8 cellular contexts compared by ENCODE assay signal in genomic region chr11:75562836-75563484, GRCh38. TPM values are rescaled to one million over a fixed set of nuclear protein-coding genes. Genes with fewer than 3 reads are reported as not detected.
DNase-seq lines count a peak whose midpoint lies in the region; ATAC-seq, FAIRE-seq and TF ChIP-seq lines count a peak whose summit lies in the region.

No MANE protein-coding gene starts in this region.

- peaks cover 59% of the 10 kb centered on the region for H3K36me3 Mint-ChIP-seq in Caco-2 (ENCODE audit: insufficient read depth, unreplicated experiment)

- peak overlapping the region; percentile 93 for H3K4me3 Mint-ChIP-seq in Caco-2 (ENCODE audit: unreplicated experiment)

- TF ChIP-seq CTCF in Caco-2 (IDR thresholded peaks at IDR 0.05; ENCODE audit: insufficient read depth in 1 of 2, low read depth in 1 of 2, low read length in 1 of 2, severe bottlenecking in 1 of 2, unreplicated experiment in 1 of 2): no peak
- TF ChIP-seq CTCF in Loucy (conservative IDR thresholded peaks at IDR 0.05; ENCODE audit: low read length): no peak
- TF ChIP-seq CTCF in astrocyte of the spinal cord (IDR thresholded peaks at IDR 0.05; ENCODE audit: low read depth, low read length): no peak

- H3K4me2 ChIP-seq in Loucy (ENCODE audit: low read depth, low read length, poor library complexity, severe bottlenecking): peak overlapping the region; percentile 71

- H2AFZ ChIP-seq in Loucy (ENCODE audit: low read length): peak overlapping the region; percentile 92

- no peak for FAIRE-seq in H54 (lab: Jason Lieb, UNC)

- no peaks in the 10 kb centered on the region for H3K27me3 Mint-ChIP-seq in Caco-2 (ENCODE audit: insufficient read depth, unreplicated experiment)

- H3K4me3 ChIP-seq in Caco-2 (ENCODE audit: low read depth, low read length) (peak overlapping the region; percentile 51), Loucy (ENCODE audit: low read length, poor library complexity, severe bottlenecking) (peak overlapping the region; percentile 78), astrocyte of the spinal cord (ENCODE audit: low read depth, low read length) (peak overlapping the region; percentile 94), stomach smooth muscle (ENCODE audit: low read length in 2 of 2) (peak overlapping the region; percentile 75 to 96)

- in situ Hi-C loops in astrocyte of the spinal cord (cut with HindIII; ENCODE audit: low sequenced_read_pairs): no loop called here

- BruUV-seq in Caco-2 (replicated peaks; lab: Mats Ljungman, UMichigan): TSS peak; percentile 31

- H3K36me3 ChIP-seq in Caco-2 (ENCODE audit: control insufficient read depth, insufficient read depth, low read length): peaks cover 9% of the 10 kb centered on the region
- no peaks in the 10 kb centered on the region for H3K36me3 ChIP-seq in Loucy (ENCODE audit: insufficient read depth, low read length)
- peaks cover 13 to 14% of the 10 kb centered on the region in 2 donors for H3K36me3 ChIP-seq in stomach smooth muscle (ENCODE audit: control insufficient read depth in 2 of 2, insufficient read depth in 2 of 2, low read length in 2 of 2)

- H3K9ac ChIP-seq in Loucy (ENCODE audit: low read depth, low read length, poor library complexity, severe bottlenecking) (peak overlapping the region; percentile 77), stomach smooth muscle (ENCODE audit: low read length in 2 of 2) (peak overlapping the region; percentile 98)

- H3K27ac Mint-ChIP-seq in Caco-2 (ENCODE audit: unreplicated experiment): peak overlapping the region; percentile 95

- no peak for ATAC-seq in HG02884 (IDR thresholded peaks at IDR 0.05; ENCODE audit: unreplicated experiment)

- no peaks in the 10 kb centered on the region for H3F3A ChIP-seq in Loucy (ENCODE audit: low read depth)

- peak overlapping the region; percentile 99 for H3K27ac ChIP-seq in stomach smooth muscle (ENCODE audit: low read length)

- H3K4me1 ChIP-seq in Caco-2: peaks cover 65% of the 10 kb centered on the region
- H3K4me1 ChIP-seq in Loucy (ENCODE audit: insufficient read depth, low read length, poor library complexity, severe bottlenecking): peaks cover 4% of the 10 kb centered on the region
- H3K4me1 ChIP-seq in stomach smooth muscle (ENCODE audit: control insufficient read depth, insufficient read depth, low read length): peaks cover 91% of the 10 kb centered on the region

- DNase-seq in Caco-2 (peak; percentile 56 to 77), astrocyte of the spinal cord (ENCODE audit: low read depth, low spot score) (peak; percentile 75), islet precursor cell (peak; percentile 92), H54 (ENCODE audit: insufficient read length, low spot score) (no peak)
- DNase-seq in central memory CD4-positive, alpha-beta T cell: no peak

- H4K20me1 ChIP-seq in Loucy (ENCODE audit: insufficient read depth, low read length, poor library complexity, severe bottlenecking): no peaks in the 10 kb centered on the region

- TF ChIP-seq POLR2A in H54 (IDR thresholded peaks at IDR 0.05; ENCODE audit: low read depth, low read length): no peak

- H3K27me3 ChIP-seq in Caco-2 (replicated peaks; ENCODE audit: control insufficient read depth, insufficient read depth, low read length): no peaks in the 10 kb centered on the region
- peaks cover 21% of the 10 kb centered on the region for H3K27me3 ChIP-seq in Loucy (ENCODE audit: insufficient read depth, low read length, poor library complexity, severe bottlenecking)
- H3K27me3 ChIP-seq in stomach smooth muscle (ENCODE audit: control insufficient read depth in 1 of 2, insufficient read depth in 2 of 2, low read length in 2 of 2): no peaks in the 10 kb centered on the region

- POLR2A ChIA-PET in Caco-2 (lab: Charles Lee): interaction anchor here (0.6 to 2.3 kb wide), 11 partner anchors 8 to 246 kb away, joined by 3 to 17 read pairs (median 4); no protein-coding TSS in a partner anchor

- no peaks in the 10 kb centered on the region for H3K9me3 ChIP-seq in Caco-2
- no peaks in the 10 kb centered on the region for H3K9me3 ChIP-seq in Loucy (ENCODE audit: insufficient read depth, low read depth, low read length)
- no peaks in the 10 kb centered on the region for H3K9me3 ChIP-seq in stomach smooth muscle (ENCODE audit: control insufficient read depth in 2 of 2, low read length in 2 of 2)

- H3K9me3 Mint-ChIP-seq in Caco-2 (ENCODE audit: unreplicated experiment): no peaks in the 10 kb centered on the region

- H3K79me2 ChIP-seq in Loucy (ENCODE audit: insufficient read depth, low read length): no peaks in the 10 kb centered on the region

- intact Hi-C loops in Caco-2 (cut with micrococcal nuclease; ENCODE audit: unreplicated experiment): loop anchor here (1.0 kb wide), 3 partner anchors 16 to 70 kb away; no protein-coding TSS in a partner anchor

- peaks cover 38% of the 10 kb centered on the region for H3K4me1 Mint-ChIP-seq in Caco-2 (ENCODE audit: low read depth, unreplicated experiment)

- H3K9me2 ChIP-seq in Loucy (replicated peaks; ENCODE audit: low read depth, low read length): no peaks in the 10 kb centered on the region

- CTCF ChIA-PET in Caco-2 (lab: Charles Lee): interaction anchor here (0.5 to 1.9 kb wide), 9 partner anchors 10 to 756 kb away, joined by 3 to 7 read pairs (median 4); no protein-coding TSS in a partner anchor

RNA-seq across cellular contexts. Expression of gene SERPINH1, which starts 0.9 kb away (rescaled TPM):
- 481 and 528 TPM in 2 replicates for total RNA-seq in Caco-2 (2022)

RNA-seq across cellular contexts. Expression of gene GDPD5, which starts 37.2 kb away (rescaled TPM):
- 25.7 and 28.6 TPM in 2 replicates for total RNA-seq in Caco-2 (2022)

Comparison
In these comparisons a context has a peak if more than half of its experiments do, and no peak if none do; other contexts are left out.
1. DNase-seq: peak in Caco-2 (2 of 2), astrocyte of the spinal cord (single experiment) and islet precursor cell (single experiment); none in central memory CD4-positive, alpha-beta T cell (single experiment) and H54 (single experiment).
2. Peak in every context shown above with its lines, with median percentiles within 50 percentile points of each other: H3K4me3 ChIP-seq.